Comparison of ENCODE assay signal across 21 cellular contexts in the genomic region with DNA sequence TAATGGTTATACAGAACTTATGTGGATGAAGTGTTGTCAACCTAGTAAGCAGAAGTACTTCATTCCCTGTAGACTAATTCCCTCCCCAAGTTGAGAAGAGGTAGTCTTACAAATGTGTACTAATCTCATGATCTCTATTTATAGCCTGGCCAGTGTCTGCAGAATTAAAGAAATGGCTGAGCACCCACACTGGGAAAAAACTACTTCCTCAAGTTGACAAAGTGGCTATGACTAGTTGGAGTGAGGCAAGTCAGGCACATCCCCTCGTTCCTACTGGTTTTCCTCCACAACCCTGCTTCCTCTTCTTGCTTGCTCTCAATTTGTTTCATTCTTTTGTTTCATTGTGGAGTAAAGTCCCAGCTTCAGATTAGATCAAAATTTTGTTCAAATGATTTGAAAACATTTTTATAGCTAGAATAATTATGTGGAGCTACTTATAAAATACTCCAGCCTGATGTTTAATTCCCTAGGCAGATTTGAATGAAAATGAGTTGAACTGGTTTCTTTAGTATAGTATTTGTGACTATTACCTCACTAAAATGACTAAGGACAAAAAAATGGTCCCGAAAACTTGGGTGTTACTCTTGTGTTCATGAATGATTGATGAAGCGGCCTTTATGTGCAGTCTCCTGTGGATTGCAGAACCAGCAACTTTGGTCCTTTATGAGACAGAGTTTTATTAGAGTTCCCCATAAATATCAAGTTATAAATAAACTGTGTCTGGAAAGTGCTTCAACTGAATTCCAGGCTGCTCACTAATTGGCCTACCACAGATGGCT.
A peak's percentile ranks its signal among the peaks of the same experiment; 100 is the strongest.
DNase-seq lines count a peak whose midpoint lies in the region; FAIRE-seq and TF ChIP-seq lines count a peak whose summit lies in the region.
"Had no signal": no experiment of that assay in that cellular context is flagged by ENCODE, and none has a peak within 500 bp of the region (broad histone marks: within the 10 kb centered on the region; RNA-seq: fewer than 3 reads in every experiment).

No MANE protein-coding gene starts in this region.

- no peaks in the 10 kb centered on the region for H3K36me3 ChIP-seq in suprapubic skin
- H3K36me3 ChIP-seq: colonic mucosa, esophagus squamous epithelium, neutrophil, uterus had no signal

- no peaks in the 10 kb centered on the region for H3K9me3 ChIP-seq in suprapubic skin
- H3K9me3 ChIP-seq: colonic mucosa, esophagus squamous epithelium, neutrophil, SK-N-SH, uterus had no signal

- TF ChIP-seq CTCF in HL-60 (IDR thresholded peaks at IDR 0.05; ENCODE audit: insufficient read depth, low read length) (no peak), suprapubic skin (IDR thresholded peaks at IDR 0.05) (no peak)

- FAIRE-seq in endometrium (lab: Jason Lieb, UNC), result peak; percentile 21

- DNase-seq in HL-60 (ENCODE audit: low read depth in 1 of 2, low spot score in 1 of 2) (peak; percentile 21 to 61), NOMO-1 (lab: John Stamatoyannopoulos, UW; ENCODE audit: unreplicated experiment in 2 of 2) (peak; percentile 91 to 96), suprapubic skin (ENCODE audit: low spot score in 2 of 2) (no peak), amygdala (lab: John Stamatoyannopoulos, UW) (no peak), NCI-H524 (lab: John Stamatoyannopoulos, UW) (no peak), NCI-H146 treated with DMSO at 0.1 percent for 48 hours (lab: John Stamatoyannopoulos, UW; ENCODE audit: unreplicated experiment) (no peak)
- DNase-seq: activated B cell treated with CpG ODN at 0.5 μM for 24 hours; activated CD4-positive, alpha-beta T cell treated with anti-CD3 and anti-CD28 coated beads, Interleukin-2, amount 50 U/mL, for 4 hours; activated naive CD4-positive, alpha-beta T cell treated with anti-CD3 and anti-CD28 coated beads, Interleukin-2, amount 50 U/mL, for 16 hours; CD4-positive, CD25-positive, alpha-beta regulatory T cell; colonic mucosa; effector memory CD8-positive, alpha-beta T cell; esophagus squamous epithelium; NCI-H1105 treated with DMSO at 0.1 percent for 48 hours; NCI-H2029 treated with DMSO at 0.1 percent for 48 hours; SK-N-SH; uterus had no signal

- no peak for TF ChIP-seq EP300 in suprapubic skin (IDR thresholded peaks at IDR 0.05)

- H3K4me1 ChIP-seq in suprapubic skin, result peaks cover 5% of the 10 kb centered on the region
- H3K4me1 ChIP-seq: colonic mucosa, esophagus squamous epithelium, uterus had no signal

- H3K27ac ChIP-seq in HL-60 (replicated peaks) (peak overlapping the region; percentile 27; the same call in 1 of the 2 replicates), suprapubic skin (peak overlapping the region; percentile 39)
- H3K27ac ChIP-seq: colonic mucosa, esophagus squamous epithelium, neutrophil, uterus had no signal

- H3K4me3 ChIP-seq in HL-60 (replicated peaks; ENCODE audit: insufficient read depth, low read length), result no peak overlapping the region
- H3K4me3 ChIP-seq in suprapubic skin, result no peak overlapping the region
- H3K4me3 ChIP-seq: colonic mucosa, esophagus squamous epithelium, lung, skin epidermis, uterus had no signal

- TF ChIP-seq POLR2A in suprapubic skin (IDR thresholded peaks at IDR 0.05), result no peak

- WGBS in suprapubic skin, result 65% methylated on average over 3 of the region's 3 CpGs

- H3K27me3 ChIP-seq in HL-60 (ENCODE audit: insufficient read depth, poor library complexity, severe bottlenecking), result no peaks in the 10 kb centered on the region
- H3K27me3 ChIP-seq in suprapubic skin, result no peaks in the 10 kb centered on the region
- H3K27me3 ChIP-seq: colonic mucosa, esophagus squamous epithelium, neutrophil, uterus had no signal

Comparison
In these comparisons a context has a peak if more than half of its experiments do, and no peak if none do; other contexts are left out.
1. DNase-seq: peak in HL-60 (2 of 2) and NOMO-1 (2 of 2); none in suprapubic skin (0 of 2), amygdala (0 of 56), NCI-H524 (0 of 2) and NCI-H146 treated with DMSO at 0.1 percent for 48 hours (single experiment).